In genomic region chr3:106070187-106070586, GRCh38 we compare ENCODE assay signal across 21 cellular contexts.
DNase-seq lines count a peak whose midpoint lies in the region; ATAC-seq and TF ChIP-seq lines count a peak whose summit lies in the region.
"Had no signal": no experiment of that assay in that cellular context is flagged by ENCODE, and none has a peak within 500 bp of the region (broad histone marks: within the 10 kb centered on the region; RNA-seq: fewer than 3 reads in every experiment).

No MANE protein-coding gene starts in this region.

- H3K9ac ChIP-seq in BLaER1, result no peak overlapping the region
- H3K9ac ChIP-seq: GM23248 had no signal

- H3K4me1 ChIP-seq in BLaER1, result peaks cover 10% of the 10 kb centered on the region; the same call in 1 of the 2 replicates
- peaks cover 20% of the 10 kb centered on the region for H3K4me1 ChIP-seq in left ventricle myocardium inferior
- peaks cover 0 to 5% of the 10 kb centered on the region in 2 donors for H3K4me1 ChIP-seq in gastrocnemius medialis
- H3K4me1 ChIP-seq: HAP-1 had no signal

- no peaks in the 10 kb centered on the region for H3K36me3 ChIP-seq in BLaER1
- H3K36me3 ChIP-seq in left ventricle myocardium inferior, result no peaks in the 10 kb centered on the region
- no peaks in the 10 kb centered on the region for H3K36me3 ChIP-seq in gastrocnemius medialis
- H3K36me3 ChIP-seq: HAP-1 had no signal

- H3K4me3 Mint-ChIP-seq in activated T-helper 2 cell treated with anti-CD3 and anti-CD28 coated beads, Interferon-gamma antibody, Interleukin-2, Interleukin-4, amounts not matched to agents 10 μg/mL and 5 μg/mL and 100 μg/mL, durations not matched to agents 14 hours and 24 hours and 36 hours (ENCODE audit: low read depth), result no peak overlapping the region
- H3K4me3 Mint-ChIP-seq: CD4-positive, alpha-beta T cell had no signal

- in situ Hi-C loops in gastrocnemius medialis (cut with MboI; ENCODE audit: low sequenced_read_pairs in 4 of 4), result no loop called here

- H3K4me3 ChIP-seq in BLaER1 (no peak overlapping the region), left ventricle myocardium inferior (no peak overlapping the region), gastrocnemius medialis (no peak overlapping the region)
- H3K4me3 ChIP-seq: GM23248, HAP-1 had no signal

- ATAC-seq in gastrocnemius medialis, result no peak

- no peaks in the 10 kb centered on the region for H3K27me3 Mint-ChIP-seq in activated T-helper 2 cell treated with anti-CD3 and anti-CD28 coated beads, Interferon-gamma antibody, Interleukin-2, Interleukin-4, amounts not matched to agents 10 μg/mL and 5 μg/mL and 100 μg/mL, durations not matched to agents 14 hours and 24 hours and 36 hours (ENCODE audit: low read depth)
- H3K27me3 Mint-ChIP-seq: CD4-positive, alpha-beta T cell had no signal

- H3K27ac ChIP-seq in BLaER1 (no peak overlapping the region), left ventricle myocardium inferior (replicated peaks) (peak overlapping the region; percentile 57), gastrocnemius medialis (peak overlapping the region; percentile 6 to 40 (median 15))
- H3K27ac ChIP-seq: GM23248, RWPE1 had no signal

- intact Hi-C loops in activated T-helper 2 cell treated with anti-CD3 and anti-CD28 coated beads, Interferon-gamma antibody, Interleukin-2, Interleukin-4, amounts not matched to agents 10 μg/mL and 5 μg/mL and 100 μg/mL, durations not matched to agents 14 hours and 24 hours and 36 hours (cut with micrococcal nuclease), result no loop called here
- intact Hi-C loops in left ventricle myocardium inferior (cut with micrococcal nuclease) (no loop called here), gastrocnemius medialis (cut with DNase I; ENCODE audit: low total_unique reads) (no loop called here)

- peaks cover 15% of the 10 kb centered on the region for H3K4me1 Mint-ChIP-seq in activated T-helper 2 cell treated with anti-CD3 and anti-CD28 coated beads, Interferon-gamma antibody, Interleukin-2, Interleukin-4, amounts not matched to agents 10 μg/mL and 5 μg/mL and 100 μg/mL, durations not matched to agents 14 hours and 24 hours and 36 hours (ENCODE audit: low read depth)

- H3K9me3 Mint-ChIP-seq in activated T-helper 2 cell treated with anti-CD3 and anti-CD28 coated beads, Interferon-gamma antibody, Interleukin-2, Interleukin-4, amounts not matched to agents 10 μg/mL and 5 μg/mL and 100 μg/mL, durations not matched to agents 14 hours and 24 hours and 36 hours, result peaks cover 9% of the 10 kb centered on the region

- no peak for TF ChIP-seq POLR2A in gastrocnemius medialis (IDR thresholded peaks at IDR 0.05)

- H3K27ac Mint-ChIP-seq in activated T-helper 2 cell treated with anti-CD3 and anti-CD28 coated beads, Interferon-gamma antibody, Interleukin-2, Interleukin-4, amounts not matched to agents 10 μg/mL and 5 μg/mL and 100 μg/mL, durations not matched to agents 14 hours and 24 hours and 36 hours, result peak overlapping the region; percentile 60
- H3K27ac Mint-ChIP-seq: CD4-positive, alpha-beta T cell had no signal

- no peak for DNase-seq in activated T-helper 2 cell treated with anti-CD3 and anti-CD28 coated beads, Interferon-gamma antibody, Interleukin-2, Interleukin-4, amounts not matched to agents 10 μg/mL and 5 μg/mL and 100 μg/mL, durations not matched to agents 14 hours and 24 hours and 36 hours (ENCODE audit: low spot score)
- DNase-seq in left ventricle myocardium inferior (no peak), gastrocnemius medialis (no peak), hippocampal formation (lab: John Stamatoyannopoulos, UW) (no peak), H4 (ENCODE audit: low spot score) (no peak), NCI-H446 (lab: John Stamatoyannopoulos, UW) (no peak)
- DNase-seq: CD4-positive, alpha-beta T cell; COR-L47; DMS79; GM23248; KBM-7; MM.1S; NCI-H1092; NCI-H1436; NCI-H187 treated with DMSO at 0.1 percent for 48 hours; NCI-H2227 treated with DMSO at 0.1 percent for 48 hours; NCI-H510A treated with DMSO at 0.1 percent for 48 hours; NCI-H748 treated with DMSO at 0.1 percent for 48 hours had no signal

- H4K20me1 ChIP-seq in BLaER1, result no peaks in the 10 kb centered on the region

- H3K36me3 Mint-ChIP-seq in activated T-helper 2 cell treated with anti-CD3 and anti-CD28 coated beads, Interferon-gamma antibody, Interleukin-2, Interleukin-4, amounts not matched to agents 10 μg/mL and 5 μg/mL and 100 μg/mL, durations not matched to agents 14 hours and 24 hours and 36 hours (ENCODE audit: low read depth), result peaks cover 7% of the 10 kb centered on the region

- H3K27me3 ChIP-seq in BLaER1, result no peaks in the 10 kb centered on the region
- H3K27me3 ChIP-seq in left ventricle myocardium inferior (ENCODE audit: low read depth), result no peaks in the 10 kb centered on the region
- H3K27me3 ChIP-seq in gastrocnemius medialis, result no peaks in the 10 kb centered on the region

- peak overlapping the region; percentile 7; the same call in 1 of the 2 replicates for H3K4me2 ChIP-seq in BLaER1

- no peak for TF ChIP-seq CTCF in left ventricle myocardium inferior (IDR thresholded peaks at IDR 0.05; ENCODE audit: borderline replicate concordance)
- TF ChIP-seq CTCF in gastrocnemius medialis (IDR thresholded peaks at IDR 0.05 in 4 of 5, conservative IDR thresholded peaks at IDR 0.05 in 1 of 5), result no peak

- H3K9me3 ChIP-seq in BLaER1 (peaks cover 9% of the 10 kb centered on the region), left ventricle myocardium inferior (replicated peaks) (peaks cover 4% of the 10 kb centered on the region), gastrocnemius medialis (no peaks in the 10 kb centered on the region)
- H3K9me3 ChIP-seq: HAP-1 had no signal
